16 cellular contexts compared by ENCODE assay signal in the genomic region with DNA sequence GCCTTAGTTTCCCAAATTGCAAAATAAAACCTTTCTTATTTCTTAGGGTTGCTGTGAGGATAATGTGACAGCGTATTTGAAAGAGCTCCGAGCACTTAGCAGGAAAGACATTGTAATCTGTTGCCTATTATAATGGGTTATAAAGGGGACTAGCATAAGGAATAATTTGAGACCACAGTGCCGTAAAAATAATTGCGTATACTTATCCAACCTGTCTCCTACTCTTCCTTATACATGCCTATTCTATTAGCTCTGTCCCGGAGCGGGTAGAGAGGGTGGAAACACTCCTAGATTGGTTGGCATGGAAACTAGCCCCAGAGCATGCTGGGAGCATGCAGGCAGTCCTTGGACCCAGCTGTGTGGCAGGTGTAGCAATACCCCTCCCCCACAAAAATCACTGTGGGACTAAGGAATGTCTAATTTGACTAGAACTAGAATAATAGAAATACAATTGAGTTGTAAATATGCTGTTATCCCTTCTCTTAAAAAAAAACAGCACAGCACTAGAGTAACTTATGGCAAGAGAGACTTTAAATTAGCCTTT.
DNase-seq lines count a peak whose midpoint lies in the region; ATAC-seq and TF ChIP-seq lines count a peak whose summit lies in the region.
"Had no signal": no experiment of that assay in that cellular context is flagged by ENCODE, and none has a peak within 500 bp of the region (broad histone marks: within the 10 kb centered on the region; RNA-seq: fewer than 3 reads in every experiment).

No MANE protein-coding gene starts in this region.

- H3K27ac ChIP-seq in hepatocyte (no peak overlapping the region), smooth muscle cell (ENCODE audit: low read depth) (peak overlapping the region; percentile 42)
- H3K27ac ChIP-seq: ascending aorta, skin epidermis, thoracic aorta had no signal

- no peaks in the 10 kb centered on the region for H3K9me2 ChIP-seq in hepatocyte (replicated peaks; ENCODE audit: insufficient read depth)

- H3K4me3 ChIP-seq in hepatocyte (no peak overlapping the region), smooth muscle cell (no peak overlapping the region)
- H3K4me3 ChIP-seq: ascending aorta, GM12878, skin epidermis, thoracic aorta had no signal

- peak; percentile 65 for DNase-seq in DMS53 (lab: John Stamatoyannopoulos, UW)
- no peak for DNase-seq in DMS53 treated with DMSO at 0.1 percent for 48 hours (lab: John Stamatoyannopoulos, UW; ENCODE audit: unreplicated experiment)
- peak; percentile 64 for DNase-seq in NCI-H510A treated with DMSO at 0.1 percent for 48 hours (lab: John Stamatoyannopoulos, UW)
- peak; percentile 42 for DNase-seq in hepatocyte (ENCODE audit: low spot score)
- no peak for DNase-seq in smooth muscle cell (lab: John Stamatoyannopoulos, UW; ENCODE audit: unreplicated experiment)
- no peak for DNase-seq in T-helper 1 cell
- DNase-seq: 8988T; activated CD4-positive, alpha-beta T cell treated with anti-CD3 and anti-CD28 coated beads for 36 hours; activated T-cell treated with anti-CD3 and anti-CD28 coated beads, Interleukin-2, amount 50 U/mL, for 4 hours; DND-41 had no signal

- H3K4me1 ChIP-seq in hepatocyte (ENCODE audit: insufficient read depth) (peaks cover 17% of the 10 kb centered on the region), smooth muscle cell (ENCODE audit: low read depth) (peaks cover 13% of the 10 kb centered on the region)
- H3K4me1 ChIP-seq: ascending aorta had no signal

- 61% methylated on average over 6 of the region's 6 CpGs for WGBS in hepatocyte (ENCODE audit: low lambda C conversion rate, missing lambda C conversion rate)
- WGBS in smooth muscle cell (ENCODE audit: low lambda C conversion rate) = 83% methylated on average over 6 of the region's 6 CpGs

- no peak for ATAC-seq in HG02610 (IDR thresholded peaks at IDR 0.05; ENCODE audit: unreplicated experiment)
- no peak for ATAC-seq in HG03378 (IDR thresholded peaks at IDR 0.05; ENCODE audit: unreplicated experiment)
- ATAC-seq: activated CD4-positive, alpha-beta T cell treated with anti-CD3 and anti-CD28 coated beads for 36 hours; activated T-cell treated with anti-CD3 and anti-CD28 coated beads, Interleukin-2, amount 50 U/mL, for 4 hours; GM12878 had no signal

- TF ChIP-seq CTCF in hepatocyte (IDR thresholded peaks at IDR 0.05; ENCODE audit: poor library complexity) (no peak), smooth muscle cell (IDR thresholded peaks at IDR 0.05; ENCODE audit: borderline replicate concordance, insufficient read depth, poor library complexity, severe bottlenecking) (no peak)

- H3K9me3 ChIP-seq in hepatocyte (ENCODE audit: low read depth) (no peaks in the 10 kb centered on the region), smooth muscle cell (replicated peaks; ENCODE audit: low read depth) (no peaks in the 10 kb centered on the region)
- H3K9me3 ChIP-seq: ascending aorta, thoracic aorta had no signal

- no peak overlapping the region for H2AFZ ChIP-seq in hepatocyte
- no peak overlapping the region for H2AFZ ChIP-seq in smooth muscle cell (ENCODE audit: low read depth)

- H3K27me3 ChIP-seq in hepatocyte = no peaks in the 10 kb centered on the region
- no peaks in the 10 kb centered on the region for H3K27me3 ChIP-seq in smooth muscle cell (ENCODE audit: low read depth)
- H3K27me3 ChIP-seq: ascending aorta had no signal

- H3K79me2 ChIP-seq in hepatocyte = no peaks in the 10 kb centered on the region
- no peaks in the 10 kb centered on the region for H3K79me2 ChIP-seq in smooth muscle cell (ENCODE audit: low read depth)

- H4K20me1 ChIP-seq in hepatocyte (ENCODE audit: insufficient read depth, poor library complexity, severe bottlenecking) = no peaks in the 10 kb centered on the region
- no peaks in the 10 kb centered on the region for H4K20me1 ChIP-seq in smooth muscle cell (ENCODE audit: low read depth)

- peak overlapping the region; percentile 6 for H3K4me2 ChIP-seq in hepatocyte
- H3K4me2 ChIP-seq in smooth muscle cell = no peak overlapping the region

- no peak overlapping the region for H3K9ac ChIP-seq in smooth muscle cell (ENCODE audit: low read depth)

- no peaks in the 10 kb centered on the region for H3K36me3 ChIP-seq in hepatocyte (replicated peaks; ENCODE audit: insufficient read depth, low read depth)
- H3K36me3 ChIP-seq in smooth muscle cell (ENCODE audit: low read depth) = no peaks in the 10 kb centered on the region
- H3K36me3 ChIP-seq: ascending aorta, thoracic aorta had no signal

- H3F3A ChIP-seq in smooth muscle cell (ENCODE audit: low read depth) = peaks cover 39% of the 10 kb centered on the region

Comparison
In these comparisons a context has a peak if more than half of its experiments do, and no peak if none do; other contexts are left out.
1. DNase-seq: peak in DMS53 (single experiment), NCI-H510A treated with DMSO at 0.1 percent for 48 hours (single experiment) and hepatocyte (single experiment); none in DMS53 treated with DMSO at 0.1 percent for 48 hours (single experiment), smooth muscle cell (single experiment) and T-helper 1 cell (0 of 5).